In the genomic region with DNA sequence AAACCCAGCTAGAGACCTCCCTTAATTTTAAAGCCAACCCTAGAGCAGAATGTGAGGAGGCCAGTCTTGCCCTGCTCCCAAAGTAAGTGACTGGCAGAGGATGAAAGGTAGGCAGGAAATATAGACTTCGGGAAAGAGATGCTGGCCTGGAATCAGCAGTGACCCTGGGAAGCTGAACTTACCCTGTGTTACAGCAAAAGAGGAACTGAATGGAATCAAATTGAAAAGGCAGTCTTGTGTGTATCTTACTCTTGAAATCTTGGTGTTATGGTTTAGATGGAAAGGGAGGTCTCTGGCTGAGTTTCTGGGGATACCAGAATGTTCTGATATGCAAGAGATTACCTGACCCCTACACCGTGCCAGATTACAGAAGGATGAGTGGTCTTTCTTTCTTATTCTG, we compare ENCODE assay signal across 37 cellular contexts. TPM values are rescaled to one million over a fixed set of nuclear protein-coding genes. Genes with fewer than 3 reads are reported as not detected.
"Had no signal": no experiment of that assay in that cellular context is flagged by ENCODE, and none has a peak within 500 bp of the region (broad histone marks: within the 10 kb centered on the region; RNA-seq: fewer than 3 reads in every experiment).

No MANE protein-coding gene starts in this region.

- H3K4me1 ChIP-seq: SJSA1 had no signal

- H3K36me3 ChIP-seq: MG63, SJSA1 had no signal

- H3K4me3 ChIP-seq: MG63, SJSA1 had no signal

- H3K9me3 ChIP-seq: MG63, SJSA1, SK-N-SH had no signal

- H3K27ac ChIP-seq: SJSA1, VCaP had no signal

- DNase-seq: activated B cell treated with CpG ODN at 0.5 μM for 24 hours; activated CD4-positive, alpha-beta memory T cell treated with anti-CD3 and anti-CD28 coated beads for 36 hours; activated CD4-positive, alpha-beta T cell treated with anti-CD3 and anti-CD28 coated beads for 4 hours; activated CD4-positive, alpha-beta T cell treated with anti-CD3 and anti-CD28 coated beads, Interleukin-2, amount 50 U/mL, for 1 hour; activated CD4-positive, CD25-positive, alpha-beta regulatory T cell treated with anti-CD3 and anti-CD28 coated beads, Interleukin-2, amount 50 U/mL, for 72 hours; activated CD8-positive, alpha-beta memory T cell treated with anti-CD3 and anti-CD28 coated beads, Interleukin-2, amount 50 U/mL, for 4 hours; activated gamma-delta T cell treated with Interleukin-2 at 50 U/mL for 16 hours; activated naive CD4-positive, alpha-beta T cell treated with anti-CD3 and anti-CD28 coated beads for 36 hours; activated naive CD8-positive, alpha-beta T cell treated with anti-CD3 and anti-CD28 coated beads, Interleukin-2, amount 50 U/mL, for 24 hours; activated T-cell treated with anti-CD3 and anti-CD28 coated beads for 4 hours; activated T-cell treated with anti-CD3 and anti-CD28 coated beads, Interleukin-2, amount 50 U/mL, for 4 hours; anterior cingulate cortex; caudate nucleus; cerebellar nuclear complex; Karpas-422; KBM-7; MG63; NCI-H1048; NCI-H1105 treated with DMSO at 0.1 percent for 48 hours; NCI-H1436; NCI-H1694; NCI-H1930; NCI-H2081 treated with DMSO at 0.1 percent for 48 hours; NCI-H226; NCI-H446 treated with DMSO at 0.1 percent for 48 hours; NCI-H524 treated with DMSO at 0.1 percent for 48 hours; NK-92 treated with Interleukin-12 subunit alpha and Interleukin-12 subunit beta, amount 100 ng/mL, for 24 hours; RPMI8226; SHP77 treated with DMSO at 0.1 percent for 48 hours; SK-N-SH; T-cell; T-helper 17 cell; T-helper 9 cell had no signal

- FAIRE-seq: bronchial epithelial cell had no signal

RNA-seq across cellular contexts. Expression of gene CFAP43, which starts 7.9 kb away (rescaled TPM):
- total RNA-seq: activated B cell treated with CpG ODN at 0.5 μM for 24 hours; activated naive CD4-positive, alpha-beta T cell treated with anti-CD3 and anti-CD28 coated beads for 36 hours; activated T-helper 1 cell treated with anti-CD3 and anti-CD28 coated beads, Interleukin-12 subunit alpha, Interleukin-12 subunit beta, Interleukin-2, Interleukin-4 antibody, amounts not matched to agents 30 ng/mL and 10 ng/mL and 1 ng/mL, durations not matched to agents 14 hours and 24 hours and 36 hours; T-helper 17 cell had no signal
